In the genomic region with DNA sequence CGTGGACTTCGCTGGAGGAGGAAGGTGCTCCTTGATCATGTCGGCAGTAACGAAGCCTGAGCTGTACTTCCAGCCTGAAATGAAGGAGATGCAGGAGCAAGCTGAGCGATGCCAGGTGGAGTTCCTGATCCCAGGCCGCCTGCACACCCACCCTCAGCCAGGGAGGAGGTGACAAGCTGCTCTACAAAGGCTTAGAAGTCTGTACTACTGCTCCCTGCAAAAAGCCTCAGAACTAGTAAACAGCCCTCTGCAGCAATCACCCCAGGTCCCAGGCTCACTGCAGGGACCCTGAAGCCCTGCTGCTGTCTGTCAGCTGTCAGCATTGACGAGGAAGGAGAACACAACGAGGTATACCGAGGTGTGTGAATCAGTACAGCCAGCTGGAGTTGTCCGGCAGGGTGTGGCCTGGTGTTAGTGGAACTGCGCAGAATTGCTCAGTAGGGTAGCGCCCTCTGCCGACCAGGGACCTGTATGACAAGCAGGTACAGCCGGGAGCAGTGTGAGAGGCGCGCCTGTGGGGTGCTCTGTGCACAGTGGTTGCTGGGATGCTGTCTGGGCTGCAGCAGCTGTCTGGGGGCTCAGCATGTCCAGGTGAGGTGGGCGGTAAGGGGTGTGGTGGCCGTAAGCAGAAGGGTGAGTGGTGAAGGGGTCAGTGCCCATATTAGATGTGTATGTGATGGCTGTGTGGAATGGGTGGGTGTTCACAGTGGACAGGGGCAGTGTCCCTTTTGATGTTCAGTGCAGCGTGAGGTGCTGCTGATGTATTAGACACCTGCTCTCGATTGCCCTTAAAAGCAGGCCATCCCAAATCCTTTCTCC, we compare ENCODE assay signal across 8 cellular contexts. TPM values are rescaled to one million over a fixed set of nuclear protein-coding genes. Genes with fewer than 3 reads are reported as not detected.
A peak's percentile ranks its signal among the peaks of the same experiment; 100 is the strongest.
DNase-seq lines count a peak whose midpoint lies in the region; ATAC-seq and FAIRE-seq lines count a peak whose summit lies in the region.

No MANE protein-coding gene starts in this region.

- ATAC-seq in GM21515 (IDR thresholded peaks at IDR 0.05; ENCODE audit: unreplicated experiment), result peak; percentile 99

- DNase-seq in EL (peak; percentile 65), HT-29 (ENCODE audit: low spot score) (peak; percentile 94), RPMI7951 (ENCODE audit: low read depth) (peak; percentile 37), germinal center (ENCODE audit: low spot score) (peak; percentile 88), posterior cingulate gyrus (peak in 9 of 10 donors; percentile 47 to 96 (median 74)), urothelium cell line (ENCODE audit: low spot score) (peak; percentile 86)
- DNase-seq in activated T-helper 9 cell treated with anti-CD3 and anti-CD28 coated beads, Interleukin-2, amount 50 U/mL, for 16 hours (ENCODE audit: low read depth), result peak; percentile 37

- FAIRE-seq in urothelium cell line (lab: Jason Lieb, UNC), result peak; percentile 79

- intact Hi-C loops in posterior cingulate gyrus (cut with DNase I), result loop anchor here (5.0 kb wide), 1 partner anchor 153 kb away; a partner anchor contains a TSS

RNA-seq across cellular contexts. Expression of a gene that starts 7.6 kb away (rescaled TPM):
- 0.13 and 2.5 TPM in 2 replicates for total RNA-seq in HT-29 (2014; rRNA removed; shearing (Covaris generic))
- 0.68 and 1.1 TPM in 2 replicates for total RNA-seq in RPMI7951 (2014; rRNA removed; shearing (Covaris generic))

RNA-seq across cellular contexts. Expression of a gene that starts 40.6 kb away (rescaled TPM):
- not detected in 2 replicates for total RNA-seq in HT-29 (2014; rRNA removed; shearing (Covaris generic))
- total RNA-seq in RPMI7951 (2014; rRNA removed; shearing (Covaris generic)), result 0.10 TPM in 1 of 2 replicates, not detected in the other

Comparison
In these comparisons a context has a peak if more than half of its experiments do, and no peak if none do; other contexts are left out.
1. Peak in every context shown above with its lines: DNase-seq and ATAC-seq.
2. DNase-seq: peak in every context shown above with its lines; median percentile 94 in HT-29; 88 in germinal center; 86 in urothelium cell line; 74 in posterior cingulate gyrus; 65 in EL; 37 in RPMI7951; 37 in activated T-helper 9 cell treated with anti-CD3 and anti-CD28 coated beads, Interleukin-2, amount 50 U/mL, for 16 hours.